Comparison of ENCODE assay signal across 8 cellular contexts in genomic region chr1:181023265-181024057, GRCh38. TPM values are rescaled to one million over a fixed set of nuclear protein-coding genes. Genes with fewer than 3 reads are reported as not detected.
DNase-seq lines count a peak whose midpoint lies in the region; ATAC-seq and TF ChIP-seq lines count a peak whose summit lies in the region.

No MANE protein-coding gene starts in this region.

- H3K27ac ChIP-seq in OCI-LY3 (ENCODE audit: low read length) (no peak overlapping the region), esophagus (ENCODE audit: low read depth in 2 of 2, low read length in 1 of 2) (peak overlapping the region; percentile 47 to 97), gastrocnemius medialis (peak overlapping the region; percentile 88 to 98 (median 96))

- in situ Hi-C loops in gastrocnemius medialis (cut with MboI; ENCODE audit: low sequenced_read_pairs in 4 of 4) = loop anchor here in 1 of 4 donors (25.0 kb wide), 1 partner anchor 511 kb away; the partner anchor contains the start of gene ACBD6

- H3K79me2 ChIP-seq in OCI-LY3 (ENCODE audit: low read length) = peaks cover 42% of the 10 kb centered on the region

- peaks cover 37% of the 10 kb centered on the region for H3K4me1 ChIP-seq in OCI-LY3 (ENCODE audit: low read length)
- peaks cover 0 to 2% of the 10 kb centered on the region in 2 donors for H3K4me1 ChIP-seq in esophagus (ENCODE audit: control insufficient read depth in 2 of 2, insufficient read depth in 2 of 2, low read length in 1 of 2)
- peaks cover 13 to 20% of the 10 kb centered on the region in 2 donors for H3K4me1 ChIP-seq in gastrocnemius medialis

- TF ChIP-seq POLR2A in gastrocnemius medialis (IDR thresholded peaks at IDR 0.05) = no peak

- H3K27me3 ChIP-seq in OCI-LY3 (ENCODE audit: low read depth, low read length) (no peaks in the 10 kb centered on the region), esophagus (ENCODE audit: control insufficient read depth in 1 of 2, insufficient read depth in 2 of 2, low read length in 2 of 2) (no peaks in the 10 kb centered on the region), gastrocnemius medialis (no peaks in the 10 kb centered on the region)

- intact Hi-C loops in gastrocnemius medialis (cut with DNase I; ENCODE audit: low total_unique reads) = loop anchor here (2.0 to 10.0 kb wide), 4 partner anchors 55 to 521 kb away; partner anchors contain the start of genes ACBD6, IER5 and XPR1

- TF ChIP-seq CTCF in OCI-LY3 (IDR thresholded peaks at IDR 0.05; ENCODE audit: low read depth, low read length) (no peak), gastrocnemius medialis (IDR thresholded peaks at IDR 0.05 in 4 of 5, conservative IDR thresholded peaks at IDR 0.05 in 1 of 5) (no peak)

- H3K4me3 ChIP-seq in OCI-LY3 (ENCODE audit: low read length) (peak overlapping the region; percentile 87), esophagus (ENCODE audit: low read depth in 1 of 2, low read length in 2 of 2) (peak overlapping the region in 1 of 2 donors; percentile 22), gastrocnemius medialis (peak overlapping the region; percentile 43 to 94 (median 64))

- no peak for DNase-seq in gastrocnemius medialis
- DNase-seq in inferior parietal cortex (ENCODE audit: extremely low spot score) = no peak
- DNase-seq in EL = no peak
- no peak for DNase-seq in GM19238 (ENCODE audit: insufficient read length, low spot score)
- no peak for DNase-seq in HT-29 (ENCODE audit: low spot score)

- H3K36me3 ChIP-seq in OCI-LY3 (replicated peaks; ENCODE audit: low read depth, low read length) = peaks cover 3% of the 10 kb centered on the region
- H3K36me3 ChIP-seq in esophagus (ENCODE audit: control insufficient read depth in 2 of 2, insufficient read depth in 2 of 2, low read length in 1 of 2) = no peaks in the 10 kb centered on the region
- H3K36me3 ChIP-seq in gastrocnemius medialis = no peaks in the 10 kb centered on the region

- peaks cover 31% of the 10 kb centered on the region for H4K20me1 ChIP-seq in OCI-LY3 (ENCODE audit: insufficient read depth, low read length)

- no peaks in the 10 kb centered on the region for H3K9me3 ChIP-seq in OCI-LY3 (ENCODE audit: insufficient read depth, low read length)
- H3K9me3 ChIP-seq in esophagus (ENCODE audit: control insufficient read depth in 2 of 2, insufficient read depth in 1 of 2, low read depth in 1 of 2, low read length in 1 of 2) = no peaks in the 10 kb centered on the region
- no peaks in the 10 kb centered on the region for H3K9me3 ChIP-seq in gastrocnemius medialis

- H2AFZ ChIP-seq in OCI-LY3 (ENCODE audit: low read depth, low read length) = peak overlapping the region; percentile 78

- peak; percentile 3 for ATAC-seq in GM18502 (IDR thresholded peaks at IDR 0.05; ENCODE audit: poor library complexity, unreplicated experiment)
- peak; percentile 2 to 12 for ATAC-seq in gastrocnemius medialis

- H3K4me2 ChIP-seq in OCI-LY3 (ENCODE audit: low read length) = peak overlapping the region; percentile 52

- 71% methylated on average over 10 of the region's 10 CpGs for WGBS in esophagus, 2 donors

- peak overlapping the region; percentile 42 for H3K9ac ChIP-seq in OCI-LY3 (ENCODE audit: low read length)

RNA-seq across cellular contexts. Expression of gene STX6, which starts 0.8 kb away (rescaled TPM):
- polyA plus RNA-seq in esophagus = 10 to 100 TPM; 11.7 to 12.8 TPM
- total RNA-seq in gastrocnemius medialis = 1 to 10 TPM; 5.1 to 9.3 (median 6.5) TPM
- 11.2 and 11.5 TPM in 2 replicates for total RNA-seq in HT-29 (2014; rRNA removed; shearing (Covaris generic))

RNA-seq across cellular contexts. Expression of gene MR1, which starts 10.3 kb away (rescaled TPM):
- polyA plus RNA-seq in esophagus = 1 to 10 TPM; 3.6 to 7.5 TPM
- total RNA-seq in gastrocnemius medialis = 1 to 10 TPM; 1.6 to 3.5 (median 3.0) TPM
- total RNA-seq in HT-29 (2014; rRNA removed; shearing (Covaris generic)) = 0.74 and 1.5 TPM in 2 replicates
